ENCODE assay signal across 10 cellular contexts in the genomic region with DNA sequence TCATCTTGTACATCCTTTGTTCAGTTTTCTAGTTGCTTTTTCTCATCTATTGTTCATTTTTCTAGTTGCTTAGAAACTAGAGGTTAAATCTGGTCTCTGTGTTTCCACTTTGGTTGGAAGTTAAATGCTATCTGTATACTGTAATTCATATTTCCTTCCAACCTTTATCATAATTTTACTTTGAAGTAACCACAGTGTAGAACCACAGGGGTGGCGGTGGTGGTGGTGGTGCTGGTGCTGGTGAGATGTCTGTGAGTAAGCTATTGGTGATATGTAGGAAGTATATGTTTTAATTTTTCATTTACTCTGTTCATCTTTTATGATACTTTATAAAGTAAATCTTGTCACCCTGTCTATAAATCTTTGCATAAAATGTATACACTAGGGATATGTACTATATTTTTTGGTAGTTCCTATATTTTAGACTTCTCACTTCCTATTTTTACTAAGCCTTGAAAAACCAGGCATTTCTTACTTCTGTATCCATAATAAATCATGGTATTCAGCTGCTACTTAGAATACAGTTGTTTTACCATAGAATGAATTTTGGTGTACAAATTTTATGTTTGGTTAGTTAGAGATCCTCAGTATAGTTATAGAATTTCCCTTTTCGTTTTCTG. TPM values are rescaled to one million over a fixed set of nuclear protein-coding genes. Genes with fewer than 3 reads are reported as not detected.
DNase-seq lines count a peak whose midpoint lies in the region; TF ChIP-seq lines count a peak whose summit lies in the region.
"Had no signal": no experiment of that assay in that cellular context is flagged by ENCODE, and none has a peak within 500 bp of the region (broad histone marks: within the 10 kb centered on the region; RNA-seq: fewer than 3 reads in every experiment).

No MANE protein-coding gene starts in this region.

- CTCF ChIA-PET in A673 (lab: Charles Lee), result no interaction called here

- H3K36me3 ChIP-seq in A673 (ENCODE audit: insufficient read depth, low read length, poor library complexity, severe bottlenecking), result no peaks in the 10 kb centered on the region
- H3K36me3 ChIP-seq: neutrophil had no signal

- no peak overlapping the region for H3K27ac ChIP-seq in A673 (ENCODE audit: low read depth, low read length, poor library complexity, severe bottlenecking)
- H3K27ac ChIP-seq: neutrophil had no signal

- peaks cover 7% of the 10 kb centered on the region for H3K9me3 ChIP-seq in A673 (ENCODE audit: low read depth, low read length, poor library complexity, severe bottlenecking)
- H3K9me3 ChIP-seq: neutrophil had no signal

- intact Hi-C loops in posterior vena cava (cut with DNase I), result no loop called here
- intact Hi-C loops in A673 (cut with micrococcal nuclease; ENCODE audit: unreplicated experiment), result no loop called here

- POLR2A ChIA-PET in A673 (lab: Charles Lee; ENCODE audit: low non-redundant PET), result no interaction called here

- H3K4me3 ChIP-seq in A673 (ENCODE audit: low read depth, low read length, poor library complexity, severe bottlenecking), result no peak overlapping the region

- BruUV-seq in A673 (replicated peaks; lab: Mats Ljungman, UMichigan), result no TSS peak

- in situ Hi-C loops in ACHN (cut with HindIII; ENCODE audit: low pct_ligation_motif_present, low pct_unique_long_range_greater_than_20kb, low sequenced_read_pairs), result no loop called here

- no peaks in the 10 kb centered on the region for H3K4me1 ChIP-seq in A673 (ENCODE audit: insufficient read depth, low read length, poor library complexity, severe bottlenecking)

- DNase-seq in MV-4-11 (lab: John Stamatoyannopoulos, UW) (peak; percentile 81), posterior vena cava (ENCODE audit: low spot score) (no peak), ACHN (no peak), inferior parietal cortex (ENCODE audit: extremely low spot score) (no peak), A673 (ENCODE audit: low spot score) (no peak)
- peak; percentile 35 for DNase-seq in activated CD8-positive, alpha-beta memory T cell treated with anti-CD3 and anti-CD28 coated beads for 1 hour (ENCODE audit: extremely low read depth in 1 of 2, low read depth in 1 of 2)
- peak; percentile 53 for DNase-seq in central memory CD4-positive, alpha-beta T cell
- DNase-seq in stimulated activated CD8-positive, alpha-beta memory T cell treated with anti-CD3 and anti-CD28 coated beads, Interleukin-12 subunit alpha, Interleukin-12 subunit beta, amount 100 ng/mL, for 4 hours (ENCODE audit: low read depth), result peak; percentile 40
- DNase-seq: hippocampal formation had no signal

- TF ChIP-seq CTCF in A673 (conservative IDR thresholded peaks at IDR 0.05; ENCODE audit: low read depth, low read length), result no peak

- no peaks in the 10 kb centered on the region for H3K27me3 ChIP-seq in A673 (replicated peaks; ENCODE audit: insufficient read depth, low read depth, low read length, poor library complexity)
- H3K27me3 ChIP-seq: neutrophil had no signal

RNA-seq across cellular contexts. Expression of a gene that starts 31.9 kb away (rescaled TPM):
- total RNA-seq in posterior vena cava, result 10 to 100 TPM; 37.9 to 40.7 TPM
- total RNA-seq in A673 (2021), result 24.0 and 26.8 TPM in 2 replicates

Comparison
In these comparisons a context has a peak if more than half of its experiments do, and no peak if none do; other contexts are left out.
1. DNase-seq: peak in MV-4-11 (single experiment), activated CD8-positive, alpha-beta memory T cell treated with anti-CD3 and anti-CD28 coated beads for 1 hour (2 of 2), central memory CD4-positive, alpha-beta T cell (single experiment) and stimulated activated CD8-positive, alpha-beta memory T cell treated with anti-CD3 and anti-CD28 coated beads, Interleukin-12 subunit alpha, Interleukin-12 subunit beta, amount 100 ng/mL, for 4 hours (single experiment); none in posterior vena cava (single experiment), ACHN (single experiment), inferior parietal cortex (single experiment) and A673 (single experiment).